Comparison of ENCODE assay signal across 24 cellular contexts in genomic region chr2:44197806-44198205, GRCh38.
"Had no signal": no experiment of that assay in that cellular context is flagged by ENCODE, and none has a peak within 500 bp of the region (broad histone marks: within the 10 kb centered on the region; RNA-seq: fewer than 3 reads in every experiment).

No MANE protein-coding gene starts in this region.

- DNase-seq: effector memory CD8-positive, alpha-beta T cell; gastrocnemius medialis; glutamatergic neuron; kidney; left cardiac atrium; left ventricle myocardium inferior; lower lobe of right lung; natural killer cell; posterior cingulate gyrus; sigmoid colon; stimulated activated CD4-positive, alpha-beta T cell treated with anti-CD3 and anti-CD28 coated beads, Interleukin-2, amount 100 ng/mL, for 24 hours; stimulated activated CD4-positive, alpha-beta T cell treated with anti-CD3 and anti-CD28 coated beads, Interleukin-4, amount 100 ng/mL, for 4 hours; stimulated activated naive B cell treated with anti-CD40 and anti-IgM and Interleukin-4, amounts not matched to agents 10 μg/mL and 1 μg/mL and 100 μg/mL, for 72 hours; stimulated activated naive CD8-positive, alpha-beta T cell treated with anti-CD3 and anti-CD28 coated beads, Interleukin-15, amount 100 ng/mL, for 72 hours; testis had no signal

- H3K27ac ChIP-seq: epithelial cell of prostate, esophagus muscularis mucosa, gastrocnemius medialis, left ventricle myocardium inferior, lower lobe of right lung, right atrium auricular region, sigmoid colon, skin epidermis, testis, tibial nerve had no signal

- H3K9me3 Mint-ChIP-seq: dendritic cell treated with granulocyte-macrophage colony-stimulating factor and Interleukin-4, amounts not matched to agents 40 ng/mL and 50 ng/mL, for 4 days; effector memory CD8-positive, alpha-beta T cell; memory B cell; mesothelial cell of epicardium; natural killer cell; neural crest cell; stimulated activated naive B cell treated with anti-CD40 and anti-IgM and Interleukin-4, amounts not matched to agents 10 μg/mL and 1 μg/mL and 100 μg/mL, for 72 hours; stimulated activated naive CD8-positive, alpha-beta T cell treated with anti-CD3 and anti-CD28 coated beads, Interleukin-15, amount 100 ng/mL, for 72 hours had no signal

- H3K27ac Mint-ChIP-seq: dendritic cell treated with granulocyte-macrophage colony-stimulating factor and Interleukin-4, amounts not matched to agents 40 ng/mL and 50 ng/mL, for 4 days; memory B cell; mesothelial cell of epicardium; natural killer cell; stimulated activated naive CD8-positive, alpha-beta T cell treated with anti-CD3 and anti-CD28 coated beads, Interleukin-15, amount 100 ng/mL, for 72 hours had no signal

- H3K4me1 Mint-ChIP-seq: mesothelial cell of epicardium had no signal

- H3K4me3 ChIP-seq: esophagus muscularis mucosa, gastrocnemius medialis, left ventricle myocardium inferior, lower lobe of right lung, right atrium auricular region, sigmoid colon, skin epidermis, testis, tibial nerve had no signal

- H3K4me3 Mint-ChIP-seq: dendritic cell treated with granulocyte-macrophage colony-stimulating factor and Interleukin-4, amounts not matched to agents 40 ng/mL and 50 ng/mL, for 4 days; memory B cell; mesothelial cell of epicardium; natural killer cell; neural crest cell; stimulated activated naive B cell treated with anti-CD40 and anti-IgM and Interleukin-4, amounts not matched to agents 10 μg/mL and 1 μg/mL and 100 μg/mL, for 72 hours; stimulated activated naive CD8-positive, alpha-beta T cell treated with anti-CD3 and anti-CD28 coated beads, Interleukin-15, amount 100 ng/mL, for 72 hours had no signal

- H3K36me3 ChIP-seq: left ventricle myocardium inferior, right atrium auricular region had no signal

- H3K27me3 Mint-ChIP-seq: dendritic cell treated with granulocyte-macrophage colony-stimulating factor and Interleukin-4, amounts not matched to agents 40 ng/mL and 50 ng/mL, for 4 days; effector memory CD8-positive, alpha-beta T cell; memory B cell; stimulated activated naive B cell treated with anti-CD40 and anti-IgM and Interleukin-4, amounts not matched to agents 10 μg/mL and 1 μg/mL and 100 μg/mL, for 72 hours; stimulated activated naive CD8-positive, alpha-beta T cell treated with anti-CD3 and anti-CD28 coated beads, Interleukin-15, amount 100 ng/mL, for 72 hours had no signal

- H3K9me3 ChIP-seq: esophagus muscularis mucosa, gastrocnemius medialis, left ventricle myocardium inferior, lower lobe of right lung, right atrium auricular region, sigmoid colon, testis, tibial nerve had no signal

- ATAC-seq: effector memory CD8-positive, alpha-beta T cell; gastrocnemius medialis; left cardiac atrium; natural killer cell; stimulated activated naive B cell treated with anti-CD40 and anti-IgM and Interleukin-4, amounts not matched to agents 10 μg/mL and 1 μg/mL and 100 μg/mL, for 72 hours; stimulated activated naive CD8-positive, alpha-beta T cell treated with anti-CD3 and anti-CD28 coated beads, Interleukin-15, amount 100 ng/mL, for 72 hours had no signal

- H3K36me3 Mint-ChIP-seq: natural killer cell had no signal

- H3K27me3 ChIP-seq: esophagus muscularis mucosa, gastrocnemius medialis, right atrium auricular region, sigmoid colon, testis, tibial nerve had no signal

- H3K4me1 ChIP-seq: lower lobe of right lung, right atrium auricular region, testis had no signal
